ENCODE assay signal across 23 cellular contexts in genomic region chr14:106393742-106394141, GRCh38.
"Had no signal": no experiment of that assay in that cellular context is flagged by ENCODE, and none has a peak within 500 bp of the region (broad histone marks: within the 10 kb centered on the region; RNA-seq: fewer than 3 reads in every experiment).

No MANE protein-coding gene starts in this region.

- H3K27ac ChIP-seq: KMS-11, SJSA1 had no signal

- H3K4me1 ChIP-seq: SJSA1 had no signal

- H3K27me3 ChIP-seq: MG63, SJSA1 had no signal

- H3K4me3 ChIP-seq: MG63, SJSA1, SK-N-MC had no signal

- H3K9me3 ChIP-seq: MG63, SJSA1 had no signal

- FAIRE-seq: RCC 7860 had no signal

- H3K4me2 ChIP-seq: KMS-11 had no signal

- DNase-seq: IMR-90, MG63, NCI-H1092, NCI-H1105 treated with DMSO at 0.1 percent for 48 hours, NCI-H1417 treated with DMSO at 0.1 percent for 48 hours, NCI-H146, NCI-H1694 treated with DMSO at 0.1 percent for 48 hours, NCI-H1930, NCI-H2081, NCI-H2171, NCI-H226, NCI-H446, NCI-H510A, NCI-H524 treated with DMSO at 0.1 percent for 48 hours, NCI-H69, NCI-H774, Right ventricle myocardium superior, RPMI8226, SIG-M5 had no signal

- H3K36me3 ChIP-seq: MG63, SJSA1 had no signal

- H3K9ac ChIP-seq: KMS-11 had no signal
